33 cellular contexts compared by ENCODE assay signal in genomic region chr14:101335061-101335661, GRCh38.
A peak's percentile ranks its signal among the peaks of the same experiment; 100 is the strongest.
DNase-seq lines count a peak whose midpoint lies in the region; ATAC-seq and TF ChIP-seq lines count a peak whose summit lies in the region.
"Had no signal": no experiment of that assay in that cellular context is flagged by ENCODE, and none has a peak within 500 bp of the region (broad histone marks: within the 10 kb centered on the region; RNA-seq: fewer than 3 reads in every experiment).

No MANE protein-coding gene starts in this region.

- H3K9me2 ChIP-seq in hepatocyte (replicated peaks; ENCODE audit: insufficient read depth): no peaks in the 10 kb centered on the region

- WGBS in heart left ventricle, 4 donors: 60 to 74% (median 65%) methylated on average over 13 of the region's 13 CpGs
- 31% methylated on average over 13 of the region's 13 CpGs for WGBS in hepatocyte (ENCODE audit: low lambda C conversion rate, missing lambda C conversion rate)
- 16 to 29% (median 25%) methylated on average over 13 of the region's 13 CpGs for WGBS in ovary, 3 donors
- WGBS in aorta, 2 donors: 64 to 70% methylated on average over 13 of the region's 13 CpGs

- H3K27me3 ChIP-seq in left ventricle myocardium inferior (ENCODE audit: low read depth): peaks cover 76% of the 10 kb centered on the region
- H3K27me3 ChIP-seq in heart left ventricle: peaks cover 0 to 29% (median 0%) of the 10 kb centered on the region in 9 donors
- no peaks in the 10 kb centered on the region for H3K27me3 ChIP-seq in hepatocyte
- no peaks in the 10 kb centered on the region for H3K27me3 ChIP-seq in ovary
- H3K27me3 ChIP-seq in aorta (ENCODE audit: control insufficient read depth in 1 of 2, insufficient read depth in 2 of 2, low read length in 1 of 2): no peaks in the 10 kb centered on the region

- peaks cover 7% of the 10 kb centered on the region for H3K4me1 Mint-ChIP-seq in endothelial cell (ENCODE audit: unreplicated experiment)
- H3K4me1 Mint-ChIP-seq: activated naive CD8-positive, alpha-beta T cell treated with anti-CD3 and anti-CD28 coated beads, Interleukin-2, amount 10 ng/mL, durations not matched to agents 7 days and 5 days had no signal

- no peak overlapping the region for H3K4me3 Mint-ChIP-seq in endothelial cell (ENCODE audit: unreplicated experiment)
- H3K4me3 Mint-ChIP-seq: activated naive CD8-positive, alpha-beta T cell treated with anti-CD3 and anti-CD28 coated beads, Interleukin-2, amount 10 ng/mL, durations not matched to agents 7 days and 5 days; CD8-positive, alpha-beta T cell; T-helper 2 cell treated with Interferon-gamma antibody and Interleukin-4, amounts not matched to agents 5 μg/mL and 100 μg/mL, for 36 hours had no signal

- TF ChIP-seq CTCF in left ventricle myocardium inferior (IDR thresholded peaks at IDR 0.05; ENCODE audit: borderline replicate concordance) (no peak), heart left ventricle (IDR thresholded peaks at IDR 0.05) (no peak), hepatocyte (IDR thresholded peaks at IDR 0.05; ENCODE audit: poor library complexity) (no peak), ovary (IDR thresholded peaks at IDR 0.05) (no peak), endothelial cell (IDR thresholded peaks at IDR 0.05; ENCODE audit: unreplicated experiment) (no peak)

- no peaks in the 10 kb centered on the region for H3K36me3 ChIP-seq in left ventricle myocardium inferior
- H3K36me3 ChIP-seq in heart left ventricle: no peaks in the 10 kb centered on the region
- H3K36me3 ChIP-seq in hepatocyte (replicated peaks; ENCODE audit: insufficient read depth, low read depth): no peaks in the 10 kb centered on the region
- no peaks in the 10 kb centered on the region for H3K36me3 ChIP-seq in ovary
- H3K36me3 ChIP-seq in aorta (ENCODE audit: control insufficient read depth in 1 of 2, insufficient read depth in 2 of 2, low read length in 1 of 2): no peaks in the 10 kb centered on the region
- H3K36me3 ChIP-seq: heart right ventricle, spleen had no signal

- H3K4me3 ChIP-seq in left ventricle myocardium inferior: no peak overlapping the region
- H3K4me3 ChIP-seq in heart left ventricle: no peak overlapping the region
- H3K4me3 ChIP-seq in hepatocyte: no peak overlapping the region
- H3K4me3 ChIP-seq in ovary: no peak overlapping the region
- H3K4me3 ChIP-seq in aorta (ENCODE audit: low read length in 2 of 2): no peak overlapping the region
- H3K4me3 ChIP-seq: heart right ventricle, spleen had no signal

- H4K20me1 ChIP-seq in hepatocyte (ENCODE audit: insufficient read depth, poor library complexity, severe bottlenecking): no peaks in the 10 kb centered on the region

- peaks cover 5% of the 10 kb centered on the region for H3K27me3 Mint-ChIP-seq in endothelial cell (ENCODE audit: unreplicated experiment)

- TF ChIP-seq EP300 in ovary (IDR thresholded peaks at IDR 0.05): no peak

- no peak for ATAC-seq in heart left ventricle
- ATAC-seq in aorta (ENCODE audit: low FRiP score): peak; percentile 42
- ATAC-seq in stimulated activated naive CD8-positive, alpha-beta T cell treated with anti-CD3 and anti-CD28 coated beads, Interleukin-15, Interleukin-2, amounts not matched to agents 100 U/mL and 50 U/mL, for 24 hours: no peak
- ATAC-seq: CD8-positive, alpha-beta T cell; heart right ventricle; left colon; Panc1 had no signal

- H2AFZ ChIP-seq in hepatocyte: no peak overlapping the region

- H3K4me1 ChIP-seq in left ventricle myocardium inferior (no peaks in the 10 kb centered on the region), heart left ventricle (no peaks in the 10 kb centered on the region), hepatocyte (ENCODE audit: insufficient read depth) (peaks cover 32% of the 10 kb centered on the region), ovary (ENCODE audit: insufficient read depth) (peaks cover 25% of the 10 kb centered on the region), aorta (ENCODE audit: control insufficient read depth in 1 of 2, insufficient read depth in 2 of 2, low read length in 2 of 2) (no peaks in the 10 kb centered on the region)
- H3K4me1 ChIP-seq: heart right ventricle, spleen had no signal

- no peaks in the 10 kb centered on the region for H3K9me3 ChIP-seq in left ventricle myocardium inferior (replicated peaks)
- H3K9me3 ChIP-seq in heart left ventricle: no peaks in the 10 kb centered on the region
- no peaks in the 10 kb centered on the region for H3K9me3 ChIP-seq in hepatocyte (ENCODE audit: low read depth)
- H3K9me3 ChIP-seq in ovary: no peaks in the 10 kb centered on the region
- no peaks in the 10 kb centered on the region for H3K9me3 ChIP-seq in aorta (ENCODE audit: control insufficient read depth, low read length)
- H3K9me3 ChIP-seq: heart right ventricle, spleen had no signal

- TF ChIP-seq POLR2A in heart left ventricle (IDR thresholded peaks at IDR 0.05) (no peak), ovary (IDR thresholded peaks at IDR 0.05) (no peak)

- no peaks in the 10 kb centered on the region for H3K79me2 ChIP-seq in hepatocyte

- intact Hi-C loops in left ventricle myocardium inferior (cut with micrococcal nuclease) (no loop called here), heart left ventricle (cut with DNase I) (no loop called here), ovary (cut with DNase I) (no loop called here), aorta (cut with DNase I) (no loop called here)

- H3K27ac Mint-ChIP-seq in endothelial cell (ENCODE audit: unreplicated experiment): no peak overlapping the region
- H3K27ac Mint-ChIP-seq: activated naive CD8-positive, alpha-beta T cell treated with anti-CD3 and anti-CD28 coated beads, Interleukin-2, amount 10 ng/mL, durations not matched to agents 7 days and 5 days; CD8-positive, alpha-beta T cell; naive B cell; T-helper 2 cell treated with Interferon-gamma antibody and Interleukin-4, amounts not matched to agents 5 μg/mL and 100 μg/mL, for 36 hours had no signal

- DNase-seq in left ventricle myocardium inferior: no peak
- DNase-seq in heart left ventricle: no peak
- DNase-seq in hepatocyte (ENCODE audit: low spot score): peak; percentile 67
- peak; percentile 48 to 82 (median 71) for DNase-seq in ovary
- DNase-seq in aorta: no peak
- no peak for DNase-seq in endothelial cell (ENCODE audit: low spot score)
- DNase-seq in stimulated activated naive CD8-positive, alpha-beta T cell treated with anti-CD3 and anti-CD28 coated beads, Interleukin-15, Interleukin-2, amounts not matched to agents 100 U/mL and 50 U/mL, for 24 hours: no peak
- no peak for DNase-seq in stimulated activated CD4-positive, alpha-beta T cell treated with anti-CD3 and anti-CD28 coated beads, Interleukin-2, amount 100 ng/mL, for 24 hours
- DNase-seq: 8988T; activated CD4-positive, alpha-beta T cell treated with anti-CD3 and anti-CD28 coated beads for 48 hours; activated gamma-delta T cell; activated naive CD8-positive, alpha-beta T cell treated with anti-CD3 and anti-CD28 coated beads, Interleukin-2, amount 10 ng/mL, durations not matched to agents 7 days and 5 days; activated T-cell treated with anti-CD3 and anti-CD28 coated beads, Interleukin-2, amount 50 U/mL, for 1 hour; AML-193; CD8-positive, alpha-beta T cell; cerebellar nuclear complex; DMS 273 treated with DMSO at 0.1 percent for 48 hours; effector CD4-positive, alpha-beta T cell; foreskin fibroblast; heart right ventricle; IMR-90; left colon; mesendoderm; naive B cell; NCI-H2171; NCI-H510A; NK-92 treated with Interleukin-12 subunit alpha and Interleukin-12 subunit beta, amount 100 ng/mL, for 24 hours; occipital lobe; SHP77 treated with DMSO at 0.1 percent for 48 hours; spleen; stimulated activated CD4-positive, alpha-beta T cell treated with anti-CD3 and anti-CD28 coated beads, Interleukin-4, amount 100 ng/mL, for 1 hour had no signal

- H3K27ac ChIP-seq in left ventricle myocardium inferior (replicated peaks) (peak overlapping the region; percentile 11), heart left ventricle (peak overlapping the region in 1 of 12 donors; percentile 28), hepatocyte (peak overlapping the region; percentile 72), ovary (peak overlapping the region in 1 of 2 donors; percentile 65), aorta (ENCODE audit: low read depth in 1 of 2, low read length in 2 of 2) (no peak overlapping the region)
- H3K27ac ChIP-seq: heart right ventricle, spleen had no signal

- H3K4me2 ChIP-seq in hepatocyte: peak overlapping the region; percentile 48

- no peaks in the 10 kb centered on the region for H3K36me3 Mint-ChIP-seq in endothelial cell (ENCODE audit: low read depth, unreplicated experiment)
- H3K36me3 Mint-ChIP-seq: activated naive CD8-positive, alpha-beta T cell treated with anti-CD3 and anti-CD28 coated beads, Interleukin-2, amount 10 ng/mL, durations not matched to agents 7 days and 5 days; CD8-positive, alpha-beta T cell; naive B cell had no signal

- no peaks in the 10 kb centered on the region for H3K9me3 Mint-ChIP-seq in endothelial cell (ENCODE audit: unreplicated experiment)
- H3K9me3 Mint-ChIP-seq: activated naive CD8-positive, alpha-beta T cell treated with anti-CD3 and anti-CD28 coated beads, Interleukin-2, amount 10 ng/mL, durations not matched to agents 7 days and 5 days; CD8-positive, alpha-beta T cell; T-helper 2 cell treated with Interferon-gamma antibody and Interleukin-4, amounts not matched to agents 5 μg/mL and 100 μg/mL, for 36 hours had no signal

Comparison
In these comparisons a context has a peak if more than half of its experiments do, and no peak if none do; other contexts are left out.
1. DNase-seq: peak in hepatocyte (single experiment) and ovary (5 of 5); none in left ventricle myocardium inferior (single experiment), heart left ventricle (0 of 5), aorta (0 of 2), endothelial cell (single experiment), stimulated activated naive CD8-positive, alpha-beta T cell treated with anti-CD3 and anti-CD28 coated beads, Interleukin-15, Interleukin-2, amounts not matched to agents 100 U/mL and 50 U/mL, for 24 hours (single experiment) and stimulated activated CD4-positive, alpha-beta T cell treated with anti-CD3 and anti-CD28 coated beads, Interleukin-2, amount 100 ng/mL, for 24 hours (0 of 2).
2. H3K27ac ChIP-seq: peak in left ventricle myocardium inferior (single experiment) and hepatocyte (single experiment); none in aorta (0 of 2).